In the genomic region with DNA sequence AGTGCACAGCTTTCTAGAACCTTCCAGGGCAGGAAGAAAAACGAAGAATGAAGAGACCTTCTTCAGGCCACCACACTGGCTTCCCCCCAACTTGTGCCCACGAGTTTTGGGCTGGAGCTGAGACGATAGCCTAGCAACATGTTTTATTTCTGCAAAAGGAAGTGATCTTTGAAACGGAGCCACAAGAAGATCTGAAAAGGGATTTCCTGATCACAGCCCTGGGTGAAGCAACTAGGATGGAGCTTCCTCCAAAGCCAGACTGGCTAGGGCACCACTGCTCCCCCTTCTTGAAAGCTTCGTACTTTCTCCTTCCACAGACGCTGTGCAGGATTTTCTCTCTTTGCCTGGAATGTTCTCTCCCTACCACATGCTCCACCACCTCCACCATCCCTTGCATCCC, we compare ENCODE assay signal across 22 cellular contexts.
"Had no signal": no experiment of that assay in that cellular context is flagged by ENCODE, and none has a peak within 500 bp of the region (broad histone marks: within the 10 kb centered on the region; RNA-seq: fewer than 3 reads in every experiment).

No MANE protein-coding gene starts in this region.

- FAIRE-seq: K562 had no signal

- DNase-seq: activated CD4-positive, alpha-beta T cell treated with anti-CD3 and anti-CD28 coated beads for 4 hours; activated CD8-positive, alpha-beta memory T cell treated with anti-CD3 and anti-CD28 coated beads, Interleukin-2, amount 50 U/mL, for 4 hours; activated CD8-positive, alpha-beta T cell treated with anti-CD3 and anti-CD28 coated beads for 36 hours; activated naive CD4-positive, alpha-beta T cell treated with anti-CD3 and anti-CD28 coated beads, Interleukin-2, amount 50 U/mL, for 16 hours; activated naive CD8-positive, alpha-beta T cell treated with anti-CD3 and anti-CD28 coated beads, Interleukin-2, amount 10 ng/mL, durations not matched to agents 7 days and 5 days; adrenal gland; Karpas-422; MM.1S; NCI-H1092; NCI-H1417; NCI-H2029; NCI-H2107; NCI-H2171 treated with DMSO at 0.1 percent for 48 hours; NCI-H226; NCI-H510A; NCI-H526 treated with DMSO at 0.1 percent for 48 hours; NCI-H82; PC-9; SHP77 treated with DMSO at 0.1 percent for 48 hours; T-helper 1 cell had no signal

- ATAC-seq: activated CD4-positive, CD25-positive, alpha-beta regulatory T cell treated with anti-CD3 and anti-CD28 coated beads, Interleukin-2, amount 50 U/mL, for 24 hours; activated CD8-positive, alpha-beta T cell treated with anti-CD3 and anti-CD28 coated beads for 36 hours; K562 had no signal
